ENCODE assay signal across 21 cellular contexts in genomic region chr6:127288705-127289104, GRCh38. TPM values are rescaled to one million over a fixed set of nuclear protein-coding genes. Genes with fewer than 3 reads are reported as not detected.
DNase-seq lines count a peak whose midpoint lies in the region; ATAC-seq, FAIRE-seq and TF ChIP-seq lines count a peak whose summit lies in the region.
"Had no signal": no experiment of that assay in that cellular context is flagged by ENCODE, and none has a peak within 500 bp of the region (broad histone marks: within the 10 kb centered on the region; RNA-seq: fewer than 3 reads in every experiment).

No MANE protein-coding gene starts in this region.

- no peak overlapping the region for H3K4me3 ChIP-seq in HepG2 (replicated peaks in 1 of 3; ENCODE audit: insufficient read depth in 1 of 3, low read depth in 2 of 3, low read length in 3 of 3)
- H3K4me3 ChIP-seq in right lobe of liver, result no peak overlapping the region
- no peak overlapping the region for H3K4me3 ChIP-seq in fibroblast of lung (replicated peaks in 1 of 4; ENCODE audit: control extremely low read depth in 1 of 4, insufficient read depth in 1 of 4, low read depth in 3 of 4, low read length in 4 of 4)
- H3K4me3 ChIP-seq in subcutaneous abdominal adipose tissue (ENCODE audit: low read depth in 1 of 5, low read length in 5 of 5), result no peak overlapping the region
- H3K4me3 ChIP-seq: coronary artery, prostate gland, spleen, tibial artery had no signal

- no peaks in the 10 kb centered on the region for H3K27me3 ChIP-seq in HepG2 (ENCODE audit: control insufficient read depth in 1 of 2, insufficient read depth in 2 of 2, low read length in 2 of 2)
- no peaks in the 10 kb centered on the region for H3K27me3 ChIP-seq in right lobe of liver
- no peaks in the 10 kb centered on the region for H3K27me3 ChIP-seq in fibroblast of lung (ENCODE audit: control insufficient read depth, insufficient read depth, low read length)
- H3K27me3 ChIP-seq in subcutaneous abdominal adipose tissue (ENCODE audit: control insufficient read depth in 5 of 5, insufficient read depth in 4 of 5, low read length in 5 of 5), result no peaks in the 10 kb centered on the region
- H3K27me3 ChIP-seq: spleen, tibial artery had no signal

- TF ChIP-seq POLR2A in HepG2 (IDR thresholded peaks at IDR 0.05; ENCODE audit: insufficient read depth in 1 of 2, low read depth in 2 of 2, low read length in 2 of 2), result no peak
- no peak for TF ChIP-seq POLR2A in right lobe of liver (IDR thresholded peaks at IDR 0.05)

- no peak for TF ChIP-seq EP300 in HepG2 (IDR thresholded peaks at IDR 0.05; ENCODE audit: low read depth in 2 of 2, low read length in 2 of 2)
- no peak for TF ChIP-seq EP300 in HepG2 (CRISPR knock-in tag; IDR thresholded peaks at IDR 0.05; ENCODE audit: borderline replicate concordance)

- intact Hi-C loops in HepG2 (cut with micrococcal nuclease; ENCODE audit: unreplicated experiment) (no loop called here), right lobe of liver (cut with DNase I) (no loop called here)

- no peak for FAIRE-seq in HepG2 (lab: Jason Lieb, UNC)

- H3K9me3 ChIP-seq in HepG2 (ENCODE audit: low read length), result no peaks in the 10 kb centered on the region
- no peaks in the 10 kb centered on the region for H3K9me3 ChIP-seq in right lobe of liver
- no peaks in the 10 kb centered on the region for H3K9me3 ChIP-seq in fibroblast of lung (ENCODE audit: control insufficient read depth, insufficient read depth, low read depth, low read length)
- no peaks in the 10 kb centered on the region for H3K9me3 ChIP-seq in subcutaneous abdominal adipose tissue (ENCODE audit: control insufficient read depth in 5 of 5, low read length in 5 of 5)
- H3K9me3 ChIP-seq: prostate gland, SK-N-SH, spleen, tibial artery had no signal

- POLR2A ChIA-PET in HepG2 (lab: Yijun Ruan, JAX), result no interaction called here

- H4K20me1 ChIP-seq in HepG2 (ENCODE audit: insufficient read depth, low read length) (no peaks in the 10 kb centered on the region), fibroblast of lung (ENCODE audit: control insufficient read depth, extremely low read depth, insufficient read depth, low read length) (no peaks in the 10 kb centered on the region)

- H3K4me1 ChIP-seq in HepG2 (ENCODE audit: insufficient read depth, low read length), result no peaks in the 10 kb centered on the region
- peaks cover 0 to 15% (median 0%) of the 10 kb centered on the region in 4 donors for H3K4me1 ChIP-seq in right lobe of liver
- H3K4me1 ChIP-seq in fibroblast of lung (ENCODE audit: control insufficient read depth, extremely low read depth, insufficient read depth, low read length), result no peaks in the 10 kb centered on the region
- H3K4me1 ChIP-seq in subcutaneous abdominal adipose tissue (ENCODE audit: control insufficient read depth in 5 of 5, insufficient read depth in 5 of 5, low read length in 5 of 5), result peaks cover 0 to 14% (median 8%) of the 10 kb centered on the region in 5 donors
- H3K4me1 ChIP-seq: prostate gland had no signal

- no peak for ATAC-seq in HepG2
- ATAC-seq in right lobe of liver, result no peak
- peak; percentile 21 for ATAC-seq in HG03432 (IDR thresholded peaks at IDR 0.05; ENCODE audit: unreplicated experiment)
- ATAC-seq in GM21381 (IDR thresholded peaks at IDR 0.05; ENCODE audit: unreplicated experiment), result no peak
- no peak for ATAC-seq in HG02884 (IDR thresholded peaks at IDR 0.05; ENCODE audit: unreplicated experiment)
- ATAC-seq: left cardiac atrium had no signal

- H3K9ac ChIP-seq in HepG2 (ENCODE audit: insufficient read depth, low read depth, low read length), result no peak overlapping the region
- H3K9ac ChIP-seq in fibroblast of lung (ENCODE audit: insufficient read depth, low read length), result no peak overlapping the region
- H3K9ac ChIP-seq in subcutaneous abdominal adipose tissue (ENCODE audit: low read length in 5 of 5), result no peak overlapping the region
- H3K9ac ChIP-seq: SK-N-SH had no signal

- H3K36me3 ChIP-seq in HepG2 (replicated peaks in 1 of 2; ENCODE audit: control insufficient read depth in 1 of 2, insufficient read depth in 2 of 2, low read length in 2 of 2), result peaks cover 10 to 15% of the 10 kb centered on the region in 2 experiments; a peak in 4 of 5 replicates
- peaks cover 0 to 30% (median 15%) of the 10 kb centered on the region in 4 donors for H3K36me3 ChIP-seq in right lobe of liver
- H3K36me3 ChIP-seq in fibroblast of lung (ENCODE audit: control insufficient read depth, insufficient read depth, low read length), result peaks cover 7% of the 10 kb centered on the region
- H3K36me3 ChIP-seq in subcutaneous abdominal adipose tissue (ENCODE audit: control insufficient read depth in 5 of 5, insufficient read depth in 5 of 5, low read length in 5 of 5), result peaks cover 16 to 36% (median 23%) of the 10 kb centered on the region in 5 donors

- DNase-seq in HepG2 (ENCODE audit: low spot score), result no peak
- DNase-seq in right lobe of liver, result no peak
- DNase-seq in fibroblast of lung (ENCODE audit: low read depth in 2 of 2), result peak; percentile 34 to 45
- no peak for DNase-seq in stimulated activated CD4-positive, alpha-beta T cell treated with anti-CD3 and anti-CD28 coated beads, Interleukin-2, amount 100 ng/mL, for 24 hours
- DNase-seq: activated CD4-positive, CD25-positive, alpha-beta regulatory T cell treated with anti-CD3 and anti-CD28 coated beads, Interleukin-2, amount 50 U/mL, for 72 hours; activated CD8-positive, alpha-beta memory T cell treated with anti-CD3 and anti-CD28 coated beads, Interleukin-2, amount 50 U/mL, for 48 hours; activated naive CD4-positive, alpha-beta T cell treated with anti-CD3 and anti-CD28 coated beads for 36 hours; C1 segment of cervical spinal cord; foreskin melanocyte; left cardiac atrium; NCI-H1436 treated with DMSO at 0.1 percent for 48 hours; NCI-H2227 treated with DMSO at 0.1 percent for 48 hours; SK-N-SH; spleen; tibial artery had no signal

- BruUV-seq in HepG2 (replicated peaks; lab: Mats Ljungman, UMichigan), result no TSS peak

- in situ Hi-C loops in HepG2 (cut with HindIII; ENCODE audit: extremely low pct_ligation_motif_present, low pct_unique_long_range_greater_than_20kb), result no loop called here

- TF ChIP-seq RAD21 in HepG2 (CRISPR knock-in tag; IDR thresholded peaks at IDR 0.05), result no peak

- no peak overlapping the region for H2AFZ ChIP-seq in HepG2 (ENCODE audit: low read length)
- no peak overlapping the region for H2AFZ ChIP-seq in fibroblast of lung (ENCODE audit: low read length)

- TF ChIP-seq CTCF in HepG2 (CRISPR knock-in tag; IDR thresholded peaks at IDR 0.05) (no peak), right lobe of liver (IDR thresholded peaks at IDR 0.05) (no peak), fibroblast of lung (conservative IDR thresholded peaks at IDR 0.05 in 1 of 2, IDR thresholded peaks at IDR 0.05 in 1 of 2; ENCODE audit: low read depth in 1 of 2, low read length in 2 of 2) (no peak)

- H3K27ac ChIP-seq in HepG2 (ENCODE audit: extremely low read length, insufficient read depth, low read length) (no peak overlapping the region), right lobe of liver (no peak overlapping the region), fibroblast of lung (ENCODE audit: insufficient read depth, low read length) (no peak overlapping the region), subcutaneous abdominal adipose tissue (ENCODE audit: low read depth, low read length) (peak overlapping the region; percentile 45)
- H3K27ac ChIP-seq: coronary artery, prostate gland, spleen, tibial artery had no signal

- H3K4me2 ChIP-seq in HepG2 (ENCODE audit: low read depth, low read length) (no peak overlapping the region), fibroblast of lung (ENCODE audit: extremely low read depth, insufficient read depth, low read length) (no peak overlapping the region)
- H3K4me2 ChIP-seq: SK-N-SH had no signal

- CTCF ChIA-PET in HepG2 (lab: Yijun Ruan, JAX; ENCODE audit: low intra/inter-chr PET ratio, low total read pairs), result no interaction called here

- no peaks in the 10 kb centered on the region for H3K79me2 ChIP-seq in HepG2 (ENCODE audit: insufficient read depth, low read length)
- peaks cover 3% of the 10 kb centered on the region for H3K79me2 ChIP-seq in fibroblast of lung (ENCODE audit: control insufficient read depth, insufficient read depth, low read length)

RNA-seq across cellular contexts. Expression of gene RNF146, which starts 22.0 kb away (rescaled TPM):
- total RNA-seq in HepG2 (2016; rRNA removed; fragmentation: Illumina TruSeq; extraction: Trizol) (18.8 and 22.2 TPM in 2 replicates), right lobe of liver (10 to 100 TPM; 12.8 to 19.5 (median 14.9) TPM), fibroblast of lung (59.9 and 61.9 TPM in 2 replicates)
- 4.7 and 5.0 TPM in 2 replicates for total RNA-seq in HepG2 (2016; cell fraction: cytosol; rRNA removed; fragmentation: Illumina TruSeq; extraction: Trizol; ENCODE audit: low read depth)
- 19.1 and 22.6 TPM in 2 replicates for total RNA-seq in HepG2 (2016; cell fraction: insoluble cytoplasmic fraction; rRNA removed; fragmentation: Illumina TruSeq; extraction: Trizol)
- 10.8 and 12.9 TPM in 2 replicates for total RNA-seq in HepG2 (2016; cell fraction: membrane; rRNA removed; fragmentation: Illumina TruSeq; extraction: Trizol)
- 32.3 and 33.0 TPM in 2 replicates for total RNA-seq in HepG2 (2016; cell fraction: nucleus; rRNA removed; fragmentation: Illumina TruSeq; extraction: Trizol)
- polyA plus RNA-seq in HepG2 (2011; rRNA removed) (27.6 and 28.1 TPM in 2 replicates), fibroblast of lung (34.6 and 50.9 TPM in 2 replicates)
- 9.8 and 15.1 TPM in 2 replicates for polyA plus RNA-seq in HepG2 (2011; cell fraction: cytosol; rRNA removed)
- 43.6 and 59.3 TPM in 2 replicates for polyA plus RNA-seq in HepG2 (2011; cell fraction: nucleus; rRNA removed)
- polyA plus RNA-seq in HepG2 (2012), result 23.1 and 25.4 TPM in 2 replicates
- polyA plus RNA-seq in HepG2 (2016; cell fraction: cytosol; fragmentation: Illumina TruSeq; extraction: Trizol; ENCODE audit: low read depth), result 1.9 and 2.4 TPM in 2 replicates
- 24.7 and 26.9 TPM in 2 replicates for polyA plus RNA-seq in HepG2 (2016; cell fraction: insoluble cytoplasmic fraction; fragmentation: Illumina TruSeq; extraction: Trizol; ENCODE audit: low read depth)
- 6.4 and 7.8 TPM in 2 replicates for polyA plus RNA-seq in HepG2 (2016; cell fraction: membrane; fragmentation: Illumina TruSeq; extraction: Trizol; ENCODE audit: low read depth)
- 45.3 and 49.8 TPM in 2 replicates for polyA plus RNA-seq in HepG2 (2016; cell fraction: nucleus; fragmentation: Illumina TruSeq; extraction: Trizol; ENCODE audit: insufficient read depth, low read depth)
- 8.2 and 13.6 TPM in 2 replicates for polyA minus RNA-seq in HepG2 (2011; rRNA and poly(A)+ RNA removed; ENCODE audit: low replicate concordance)
- 13.3 and 13.5 TPM in 2 replicates for polyA minus RNA-seq in HepG2 (2011; cell fraction: cytosol; rRNA and poly(A)+ RNA removed)
- 60.1 and 87.3 TPM in 2 replicates for polyA minus RNA-seq in HepG2 (2011; cell fraction: nucleus; rRNA and poly(A)+ RNA removed)
- 23.1 and 32.1 TPM in 2 replicates for polyA plus RNA-seq in fibroblast of lung (2012)
- 6.4 and 7.7 TPM in 2 replicates for polyA minus RNA-seq in fibroblast of lung (ENCODE audit: low replicate concordance)

RNA-seq across cellular contexts. Expression of gene ECHDC1, which starts 54.7 kb away (rescaled TPM):
- total RNA-seq in HepG2 (2016; rRNA removed; fragmentation: Illumina TruSeq; extraction: Trizol) (98.1 and 143 TPM in 2 replicates), right lobe of liver (10 to 100 TPM; 41.3 to 51.7 (median 45.7) TPM), fibroblast of lung (47.0 and 51.7 TPM in 2 replicates)
- total RNA-seq in HepG2 (2016; cell fraction: cytosol; rRNA removed; fragmentation: Illumina TruSeq; extraction: Trizol; ENCODE audit: low read depth), result 13.1 and 17.5 TPM in 2 replicates
- total RNA-seq in HepG2 (2016; cell fraction: insoluble cytoplasmic fraction; rRNA removed; fragmentation: Illumina TruSeq; extraction: Trizol), result 93.2 and 152 TPM in 2 replicates
- 28.7 and 33.7 TPM in 2 replicates for total RNA-seq in HepG2 (2016; cell fraction: membrane; rRNA removed; fragmentation: Illumina TruSeq; extraction: Trizol)
- 73.0 and 77.3 TPM in 2 replicates for total RNA-seq in HepG2 (2016; cell fraction: nucleus; rRNA removed; fragmentation: Illumina TruSeq; extraction: Trizol)
- polyA plus RNA-seq in HepG2 (2011; rRNA removed) (25.4 and 32.8 TPM in 2 replicates), fibroblast of lung (64.4 and 65.2 TPM in 2 replicates)
- polyA plus RNA-seq in HepG2 (2011; cell fraction: cytosol; rRNA removed), result 14.2 and 20.3 TPM in 2 replicates
- 12.5 and 14.9 TPM in 2 replicates for polyA plus RNA-seq in HepG2 (2011; cell fraction: nucleus; rRNA removed)
- polyA plus RNA-seq in HepG2 (2012), result 50.4 and 56.6 TPM in 2 replicates
- polyA plus RNA-seq in HepG2 (2016; cell fraction: cytosol; fragmentation: Illumina TruSeq; extraction: Trizol; ENCODE audit: low read depth), result 17.0 and 21.2 TPM in 2 replicates
- polyA plus RNA-seq in HepG2 (2016; cell fraction: insoluble cytoplasmic fraction; fragmentation: Illumina TruSeq; extraction: Trizol; ENCODE audit: low read depth), result 148 and 165 TPM in 2 replicates
- polyA plus RNA-seq in HepG2 (2016; cell fraction: membrane; fragmentation: Illumina TruSeq; extraction: Trizol; ENCODE audit: low read depth), result 30.8 and 32.0 TPM in 2 replicates
- polyA plus RNA-seq in HepG2 (2016; cell fraction: nucleus; fragmentation: Illumina TruSeq; extraction: Trizol; ENCODE audit: insufficient read depth, low read depth), result 73.1 and 75.7 TPM in 2 replicates
- 6.4 and 6.9 TPM in 2 replicates for polyA minus RNA-seq in HepG2 (2011; rRNA and poly(A)+ RNA removed; ENCODE audit: low replicate concordance)
- 16.4 and 21.5 TPM in 2 replicates for polyA minus RNA-seq in HepG2 (2011; cell fraction: cytosol; rRNA and poly(A)+ RNA removed)
- polyA minus RNA-seq in HepG2 (2011; cell fraction: nucleus; rRNA and poly(A)+ RNA removed), result 84.5 and 92.7 TPM in 2 replicates
- polyA plus RNA-seq in fibroblast of lung (2012), result 48.2 and 63.7 TPM in 2 replicates
- 0.98 and 5.4 TPM in 2 replicates for polyA minus RNA-seq in fibroblast of lung (ENCODE audit: low replicate concordance)

Comparison
In these comparisons a context has a peak if more than half of its experiments do, and no peak if none do; other contexts are left out.
1. DNase-seq: peak in fibroblast of lung (2 of 2); none in HepG2 (single experiment), right lobe of liver (0 of 3) and stimulated activated CD4-positive, alpha-beta T cell treated with anti-CD3 and anti-CD28 coated beads, Interleukin-2, amount 100 ng/mL, for 24 hours (0 of 2).